Comparison of ENCODE assay signal across 8 cellular contexts in the genomic region with DNA sequence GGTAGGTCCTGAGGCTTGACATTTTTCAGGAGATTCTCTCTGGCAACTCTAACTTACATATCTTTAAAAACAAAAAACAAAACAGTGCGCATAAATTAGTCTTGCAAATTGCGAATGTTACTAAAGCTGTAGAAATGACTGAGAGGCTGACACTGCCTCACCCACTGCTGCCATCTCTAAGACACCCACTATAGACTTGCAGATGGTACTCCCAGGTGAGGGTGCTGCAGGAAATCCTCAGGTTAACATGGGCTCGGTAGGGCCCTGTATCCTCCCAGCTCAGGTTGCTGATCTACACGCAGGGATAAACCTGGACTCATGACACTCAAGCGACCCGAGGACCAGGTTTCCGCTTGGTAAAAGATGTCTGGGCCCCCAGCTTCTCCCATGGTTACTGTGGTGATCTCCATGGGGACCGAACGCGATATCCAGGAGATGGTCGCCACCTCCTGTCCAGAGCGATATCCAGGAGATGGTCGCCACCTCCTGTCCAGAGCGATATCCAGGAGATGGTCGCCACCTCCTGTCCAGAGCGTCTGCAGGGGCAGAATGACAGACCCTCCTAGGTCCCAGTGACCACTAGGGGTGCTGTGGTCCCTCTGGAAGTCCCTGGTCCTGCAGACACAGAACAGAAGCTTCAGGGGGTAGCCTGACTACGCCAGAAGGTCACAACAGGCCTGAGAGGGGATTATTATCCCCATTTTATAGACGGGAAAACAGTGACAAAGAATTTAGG. TPM values are rescaled to one million over a fixed set of nuclear protein-coding genes. Genes with fewer than 3 reads are reported as not detected.
DNase-seq lines count a peak whose midpoint lies in the region; ATAC-seq and TF ChIP-seq lines count a peak whose summit lies in the region.

No MANE protein-coding gene starts in this region.

- H3K27me3 ChIP-seq in breast epithelium (no peaks in the 10 kb centered on the region), PC-9 (ENCODE audit: insufficient read depth, low read depth) (no peaks in the 10 kb centered on the region), esophagus (ENCODE audit: control insufficient read depth in 1 of 2, insufficient read depth in 2 of 2, low read length in 2 of 2) (no peaks in the 10 kb centered on the region)

- no peaks in the 10 kb centered on the region for H4K20me1 ChIP-seq in PC-9 (ENCODE audit: insufficient read depth)

- no peaks in the 10 kb centered on the region for H3K9me3 Mint-ChIP-seq in MCF 10A (ENCODE audit: unreplicated experiment)

- H3K4me1 ChIP-seq in breast epithelium (no peaks in the 10 kb centered on the region), PC-9 (replicated peaks; ENCODE audit: insufficient read depth) (peaks cover 34% of the 10 kb centered on the region), esophagus (ENCODE audit: control insufficient read depth in 2 of 2, insufficient read depth in 2 of 2, low read length in 1 of 2) (peaks cover 0 to 12% of the 10 kb centered on the region in 2 donors)

- POLR2A ChIA-PET in MCF 10A (lab: Yijun Ruan, JAX): no interaction called here
- POLR2A ChIA-PET in PC-9 (lab: Charles Lee; ENCODE audit: unreplicated experiment): no interaction called here

- H3K36me3 Mint-ChIP-seq in MCF 10A (ENCODE audit: insufficient read depth, unreplicated experiment): no peaks in the 10 kb centered on the region

- no peak overlapping the region for H3K4me3 Mint-ChIP-seq in MCF 10A (ENCODE audit: unreplicated experiment)

- intact Hi-C loops in MCF 10A (cut with micrococcal nuclease): no loop called here
- intact Hi-C loops in breast epithelium (cut with DNase I; ENCODE audit: low total_unique reads): no loop called here
- intact Hi-C loops in PC-9 (cut with micrococcal nuclease; ENCODE audit: unreplicated experiment): loop anchor here (2.0 to 5.0 kb wide), 5 partner anchors 31 to 172 kb away; a partner anchor contains a TSS

- H3K9me3 ChIP-seq in breast epithelium (no peaks in the 10 kb centered on the region), PC-9 (ENCODE audit: insufficient read depth, low read depth) (no peaks in the 10 kb centered on the region), esophagus (ENCODE audit: control insufficient read depth in 2 of 2, insufficient read depth in 1 of 2, low read depth in 1 of 2, low read length in 1 of 2) (no peaks in the 10 kb centered on the region)

- DNase-seq in MCF 10A (ENCODE audit: unreplicated experiment) (peak; percentile 48), breast epithelium (ENCODE audit: low spot score in 2 of 2) (no peak), PC-9 (no peak)
- DNase-seq in stimulated activated naive CD8-positive, alpha-beta T cell treated with anti-CD3 and anti-CD28 coated beads, Interleukin-15, Interleukin-2, amounts not matched to agents 100 U/mL and 50 U/mL, for 24 hours: peak; percentile 77

- TF ChIP-seq POLR2A in breast epithelium (IDR thresholded peaks at IDR 0.05): no peak

- no peak overlapping the region for H3K27ac Mint-ChIP-seq in MCF 10A (ENCODE audit: low read depth, unreplicated experiment)

- BruUV-seq in MCF 10A (replicated peaks; lab: Mats Ljungman, UMichigan): no TSS peak
- BruUV-seq in PC-9 (replicated peaks; lab: Mats Ljungman, UMichigan): no TSS peak

- peak; percentile 17 for ATAC-seq in stimulated activated naive CD8-positive, alpha-beta T cell treated with anti-CD3 and anti-CD28 coated beads, Interleukin-15, Interleukin-2, amounts not matched to agents 100 U/mL and 50 U/mL, for 24 hours
- ATAC-seq in GM21717 (IDR thresholded peaks at IDR 0.05; ENCODE audit: unreplicated experiment) (no peak), GM19023 (IDR thresholded peaks at IDR 0.05; ENCODE audit: unreplicated experiment) (no peak), GM18511 (IDR thresholded peaks at IDR 0.05; ENCODE audit: unreplicated experiment) (no peak)

- 91 to 92% methylated on average over 18 of the region's 18 CpGs for WGBS in esophagus, 2 donors

- H2AFZ ChIP-seq in PC-9: no peak overlapping the region

- 0 out of 2 replicates have a peak overlapping the region, but pooled peaks have one; percentile 81 for H3K4me2 ChIP-seq in PC-9

- no peaks in the 10 kb centered on the region for H3K9me2 ChIP-seq in PC-9 (ENCODE audit: insufficient read depth)

- H3K27ac ChIP-seq in breast epithelium (peak overlapping the region in 1 of 2 donors; percentile 32), PC-9 (no peak overlapping the region), esophagus (ENCODE audit: low read depth in 2 of 2, low read length in 1 of 2) (peak overlapping the region; percentile 40 to 59)

- no peaks in the 10 kb centered on the region for H3K4me1 Mint-ChIP-seq in MCF 10A (ENCODE audit: insufficient read depth, unreplicated experiment)

- H3K4me3 ChIP-seq in breast epithelium (no peak overlapping the region), PC-9 (no peak overlapping the region), esophagus (ENCODE audit: low read depth in 1 of 2, low read length in 2 of 2) (no peak overlapping the region)

- CTCF ChIA-PET in MCF 10A (lab: Yijun Ruan, JAX) (interaction anchor here (0.5 to 6.5 kb wide), 16 partner anchors 11 to 448 kb away, joined by 3 to 63 read pairs (median 3); no protein-coding TSS in a partner anchor), PC-9 (lab: Charles Lee) (interaction anchor here (0.6 to 2.0 kb wide), 4 partner anchors 11 to 241 kb away, joined by 3 to 7 read pairs (median 4); no protein-coding TSS in a partner anchor)

- H3F3A ChIP-seq in PC-9 (ENCODE audit: insufficient read depth, low read depth): peaks cover 22% of the 10 kb centered on the region

- no peaks in the 10 kb centered on the region for H3K79me2 ChIP-seq in PC-9 (ENCODE audit: low read depth)

- TF ChIP-seq CTCF in MCF 10A (IDR thresholded peaks at IDR 0.05; ENCODE audit: unreplicated experiment): peak; percentile 41
- TF ChIP-seq CTCF in breast epithelium (IDR thresholded peaks at IDR 0.05): no peak
- peak; percentile 50; the same call in 1 of the 2 replicates for TF ChIP-seq CTCF in PC-9 (conservative IDR thresholded peaks at IDR 0.05)

- no peaks in the 10 kb centered on the region for H3K27me3 Mint-ChIP-seq in MCF 10A (ENCODE audit: insufficient read depth, unreplicated experiment)

- H3K36me3 ChIP-seq in breast epithelium (no peaks in the 10 kb centered on the region), PC-9 (ENCODE audit: low read depth) (no peaks in the 10 kb centered on the region), esophagus (ENCODE audit: control insufficient read depth in 2 of 2, insufficient read depth in 2 of 2, low read length in 1 of 2) (no peaks in the 10 kb centered on the region)

RNA-seq across cellular contexts. Expression of a gene that starts 16.1 kb away (rescaled TPM):
- not detected in 2 replicates for total RNA-seq in MCF 10A (2022)
- total RNA-seq in breast epithelium: 1 to 10 TPM; 1.1 to 5.9 (median 5.6) TPM
- total RNA-seq in PC-9 (2021): 3.0 and 6.9 TPM in 2 replicates
- under 1 TPM; 0.54 to 0.73 TPM for polyA plus RNA-seq in esophagus

RNA-seq across cellular contexts. Expression of a gene that starts 40.8 kb away (rescaled TPM):
- total RNA-seq in MCF 10A (2022) (8.6 and 26.3 TPM in 2 replicates), breast epithelium (1 to 10 TPM in 2 of 3 donors, under 1 TPM in 1; 0.48 to 5.7 (median 3.3) TPM), PC-9 (2021) (1.7 and 3.6 TPM in 2 replicates)
- 1 to 10 TPM; 2.9 to 4.0 TPM for polyA plus RNA-seq in esophagus

Comparison
In these comparisons a context has a peak if more than half of its experiments do, and no peak if none do; other contexts are left out.
1. DNase-seq: peak in MCF 10A (single experiment) and stimulated activated naive CD8-positive, alpha-beta T cell treated with anti-CD3 and anti-CD28 coated beads, Interleukin-15, Interleukin-2, amounts not matched to agents 100 U/mL and 50 U/mL, for 24 hours (single experiment); none in breast epithelium (0 of 2) and PC-9 (0 of 2).
2. CTCF ChIP-seq: peak in MCF 10A (single experiment) and PC-9 (single experiment); none in breast epithelium (0 of 3).